Comparison of ENCODE assay signal across 8 cellular contexts in genomic region chr15:41331833-41332787, GRCh38. TPM values are rescaled to one million over a fixed set of nuclear protein-coding genes. Genes with fewer than 3 reads are reported as not detected.
DNase-seq lines count a peak whose midpoint lies in the region; ATAC-seq and TF ChIP-seq lines count a peak whose summit lies in the region.

Gene OIP5 (minus strand): TSS chr15:41332591. CDS start chr15:41332561, 30 bp downstream.

- H3K4me1 Mint-ChIP-seq in activated CD4-positive, alpha-beta T cell treated with anti-CD3 and anti-CD28 coated beads for 36 hours: peaks cover 26% of the 10 kb centered on the region

- no peaks in the 10 kb centered on the region for H3K9me3 Mint-ChIP-seq in activated CD4-positive, alpha-beta T cell treated with anti-CD3 and anti-CD28 coated beads for 36 hours (ENCODE audit: low read depth)

- no peaks in the 10 kb centered on the region for H3K4me1 ChIP-seq in colonic mucosa

- peak within 1 kb of the TSS; percentile 91 for H3K4me3 Mint-ChIP-seq in activated CD4-positive, alpha-beta T cell treated with anti-CD3 and anti-CD28 coated beads for 36 hours

- H3K27ac Mint-ChIP-seq in activated CD4-positive, alpha-beta T cell treated with anti-CD3 and anti-CD28 coated beads for 36 hours: peak within 1 kb of the TSS; percentile 92

- H3K36me3 Mint-ChIP-seq in activated CD4-positive, alpha-beta T cell treated with anti-CD3 and anti-CD28 coated beads for 36 hours (ENCODE audit: low read depth): peaks cover 28% of the 10 kb centered on the region

- H3K9me3 ChIP-seq in colonic mucosa: no peaks in the 10 kb centered on the region

- H3K27me3 Mint-ChIP-seq in activated CD4-positive, alpha-beta T cell treated with anti-CD3 and anti-CD28 coated beads for 36 hours: no peaks in the 10 kb centered on the region

- DNase-seq in BJ (ENCODE audit: low read depth): peak; percentile 98
- peak; percentile 93 for DNase-seq in GM19238 (ENCODE audit: insufficient read length, low spot score)
- DNase-seq in NCI-H510A treated with DMSO at 0.1 percent for 48 hours (lab: John Stamatoyannopoulos, UW): peak; percentile 96
- peak; percentile 99 for DNase-seq in activated CD4-positive, alpha-beta T cell treated with anti-CD3 and anti-CD28 coated beads for 36 hours
- peak; percentile 99 for DNase-seq in colonic mucosa
- peak; percentile 100 for DNase-seq in left kidney (ENCODE audit: low read depth, low spot score)
- DNase-seq in stimulated activated CD4-positive, alpha-beta T cell treated with anti-CD3 and anti-CD28 coated beads, Interleukin-2, amount 100 ng/mL, for 24 hours: peak; percentile 98

- TF ChIP-seq CTCF in BJ (IDR thresholded peaks at IDR 0.05; ENCODE audit: insufficient read depth, low read depth, low read length) (peak; percentile 84), colonic mucosa (IDR thresholded peaks at IDR 0.05) (peak; percentile 75)

- intact Hi-C loops in activated CD4-positive, alpha-beta T cell treated with anti-CD3 and anti-CD28 coated beads for 36 hours (cut with DNase I, micrococcal nuclease): loop anchor here (1.0 to 10.0 kb wide), 17 partner anchors 49 to 763 kb away; partner anchors contain the start of genes CHAC1 (in 2 of the 2), CHP1 (in 2 of the 2), INO80 (in 2 of the 2) and DNAJC17 (in 1 of the 2)
- intact Hi-C loops in colonic mucosa (cut with DNase I): no loop called here

- peak within 1 kb of the TSS; percentile 66 to 75 for H3K9ac ChIP-seq in colonic mucosa (ENCODE audit: low read depth in 2 of 2, low read length in 2 of 2)

- H3K4me3 ChIP-seq in BJ (ENCODE audit: low read depth, low read length) (peak within 1 kb of the TSS; percentile 74), colonic mucosa (peak within 1 kb of the TSS; percentile 86)

- CTCF ChIA-PET in BJ (lab: Yijun Ruan, JAX): interaction anchor here (0.5 to 2.7 kb wide), 13 partner anchors 8 to 566 kb away, joined by 3 to 16 read pairs (median 4); partner anchors contain the start of genes CHP1 and EXD1
- CTCF ChIA-PET in activated CD4-positive, alpha-beta T cell treated with anti-CD3 and anti-CD28 coated beads for 36 hours (lab: Charles Lee): interaction anchor here (0.8 to 1.9 kb wide), 7 partner anchors 8 to 373 kb away, joined by 3 to 8 read pairs (median 3); partner anchors contain the start of genes CHP1 and EXD1

- H3K36me3 ChIP-seq in BJ (ENCODE audit: control insufficient read depth, insufficient read depth, low read length) (no peaks in the 10 kb centered on the region), colonic mucosa (no peaks in the 10 kb centered on the region)

- peak; percentile 87 for ATAC-seq in HG03442 (IDR thresholded peaks at IDR 0.05; ENCODE audit: unreplicated experiment)
- ATAC-seq in activated CD4-positive, alpha-beta T cell treated with anti-CD3 and anti-CD28 coated beads for 36 hours: peak; percentile 98

- POLR2A ChIA-PET in BJ (lab: Charles Lee): no interaction called here
- POLR2A ChIA-PET in activated CD4-positive, alpha-beta T cell treated with anti-CD3 and anti-CD28 coated beads for 36 hours (lab: Charles Lee): interaction anchor here (0.6 to 2.6 kb wide), 11 partner anchors 9 to 637 kb away, joined by 3 to 19 read pairs (median 4); partner anchors contain the start of genes CHP1, MAPKBP1 and RAD51

- H3K27me3 ChIP-seq in BJ (ENCODE audit: control insufficient read depth, insufficient read depth, low read length): no peaks in the 10 kb centered on the region
- H3K27me3 ChIP-seq in colonic mucosa: no peaks in the 10 kb centered on the region

- peak within 1 kb of the TSS; percentile 47 for H3K27ac ChIP-seq in colonic mucosa

RNA-seq across cellular contexts. Expression of gene OIP5, which starts in this region (rescaled TPM):
- 4.0 and 5.6 TPM in 2 replicates for polyA plus RNA-seq in BJ (2011; rRNA removed)
- polyA minus RNA-seq in BJ (2011; rRNA and poly(A)+ RNA removed): 1.2 and 1.8 TPM in 2 replicates
- total RNA-seq in activated CD4-positive, alpha-beta T cell treated with anti-CD3 and anti-CD28 coated beads for 36 hours: 10 to 100 TPM; 11.5 to 14.0 TPM
- 10 to 100 TPM in 1 of 2 donors, 1 to 10 TPM in 1; 5.7 to 23.0 TPM for total RNA-seq in colonic mucosa

Comparison
In these comparisons a context has a peak if more than half of its experiments do, and no peak if none do; other contexts are left out.
1. Peak in every context shown above with its lines: DNase-seq, ATAC-seq, H3K4me3 ChIP-seq and H3K27ac ChIP-seq.